Comparison of ENCODE assay signal across 1 cellular context in genomic region chr10:58796242-58796641, GRCh38.
TF ChIP-seq lines count a peak whose summit lies in the region.

No MANE protein-coding gene starts in this region.

TF ChIP-seq in WTC11, 78 proteins besides CTCF, POLR2A, EP300 and RAD21 (continued from another document):
- TF ChIP-seq FOXP4 (CRISPR knock-in tag; IDR thresholded peaks at IDR 0.05) = no peak
- no peak for TF ChIP-seq ZNF416 (CRISPR knock-in tag; IDR thresholded peaks at IDR 0.05)
- TF ChIP-seq SOX15 (CRISPR knock-in tag; IDR thresholded peaks at IDR 0.05) = no peak
- no peak for TF ChIP-seq PREB (CRISPR knock-in tag; IDR thresholded peaks at IDR 0.05; ENCODE audit: borderline replicate concordance)
- TF ChIP-seq ZNF263 (CRISPR knock-in tag; IDR thresholded peaks at IDR 0.05; ENCODE audit: low read depth) = no peak
- TF ChIP-seq SMAD3 (CRISPR knock-in tag; IDR thresholded peaks at IDR 0.05; ENCODE audit: borderline replicate concordance) = no peak
- no peak for TF ChIP-seq ERG (CRISPR knock-in tag; IDR thresholded peaks at IDR 0.05)
- no peak for TF ChIP-seq ZNF219 (CRISPR knock-in tag; IDR thresholded peaks at IDR 0.05; ENCODE audit: borderline replicate concordance)
- TF ChIP-seq E2F5 (CRISPR knock-in tag; IDR thresholded peaks at IDR 0.05) = no peak
